ENCODE assay signal across 1 cellular context in the genomic region with DNA sequence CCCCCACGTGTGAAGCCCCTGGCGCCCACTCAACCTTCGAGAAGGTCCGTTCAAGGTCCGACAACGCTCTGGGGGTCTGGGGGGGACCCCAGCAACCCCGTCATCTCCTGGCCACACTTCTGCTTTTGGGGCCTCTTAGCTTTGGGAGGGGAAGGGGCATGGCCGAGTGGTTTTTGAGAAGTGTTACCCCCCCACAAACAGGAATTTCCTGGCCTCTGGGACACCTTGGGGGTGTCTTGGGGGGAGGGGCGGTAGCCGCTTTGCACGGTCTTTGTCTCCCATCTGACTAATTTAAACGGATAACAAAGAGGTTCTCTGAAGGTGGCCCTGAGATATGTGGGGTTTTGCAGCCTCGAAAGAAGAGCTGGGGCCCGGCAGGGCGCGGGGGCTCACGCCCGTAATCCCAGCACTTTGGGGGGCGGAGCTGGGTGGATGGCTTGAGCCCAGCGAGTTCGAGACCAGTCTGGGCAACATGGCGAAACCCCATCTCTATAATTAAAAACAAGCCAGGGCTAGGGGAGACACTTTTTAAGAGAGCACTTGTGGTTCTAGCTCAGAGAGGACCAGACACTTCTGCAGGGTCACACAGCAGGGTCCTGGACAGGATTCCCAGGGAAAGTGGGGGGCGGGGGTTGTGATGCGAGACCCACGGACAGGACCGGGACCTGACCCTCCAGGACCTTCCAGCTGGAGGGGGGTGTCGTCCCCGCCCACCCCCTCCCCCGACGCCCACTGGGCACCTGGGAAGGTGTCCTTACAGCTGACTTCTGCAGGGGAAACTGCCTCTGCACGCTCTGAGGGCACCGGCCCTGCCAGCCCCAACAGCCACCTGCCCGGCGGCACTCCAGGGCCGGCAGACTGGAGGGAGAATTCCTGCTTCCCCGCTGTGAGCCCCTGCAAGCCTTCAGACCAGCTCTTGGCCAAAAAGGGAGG.
TF ChIP-seq lines count a peak whose summit lies in the region.

No MANE protein-coding gene starts in this region.

TF ChIP-seq in HEK293, 187 proteins besides CTCF, POLR2A, EP300 and RAD21 (continued from another document):
- TF ChIP-seq, protein P1, sequence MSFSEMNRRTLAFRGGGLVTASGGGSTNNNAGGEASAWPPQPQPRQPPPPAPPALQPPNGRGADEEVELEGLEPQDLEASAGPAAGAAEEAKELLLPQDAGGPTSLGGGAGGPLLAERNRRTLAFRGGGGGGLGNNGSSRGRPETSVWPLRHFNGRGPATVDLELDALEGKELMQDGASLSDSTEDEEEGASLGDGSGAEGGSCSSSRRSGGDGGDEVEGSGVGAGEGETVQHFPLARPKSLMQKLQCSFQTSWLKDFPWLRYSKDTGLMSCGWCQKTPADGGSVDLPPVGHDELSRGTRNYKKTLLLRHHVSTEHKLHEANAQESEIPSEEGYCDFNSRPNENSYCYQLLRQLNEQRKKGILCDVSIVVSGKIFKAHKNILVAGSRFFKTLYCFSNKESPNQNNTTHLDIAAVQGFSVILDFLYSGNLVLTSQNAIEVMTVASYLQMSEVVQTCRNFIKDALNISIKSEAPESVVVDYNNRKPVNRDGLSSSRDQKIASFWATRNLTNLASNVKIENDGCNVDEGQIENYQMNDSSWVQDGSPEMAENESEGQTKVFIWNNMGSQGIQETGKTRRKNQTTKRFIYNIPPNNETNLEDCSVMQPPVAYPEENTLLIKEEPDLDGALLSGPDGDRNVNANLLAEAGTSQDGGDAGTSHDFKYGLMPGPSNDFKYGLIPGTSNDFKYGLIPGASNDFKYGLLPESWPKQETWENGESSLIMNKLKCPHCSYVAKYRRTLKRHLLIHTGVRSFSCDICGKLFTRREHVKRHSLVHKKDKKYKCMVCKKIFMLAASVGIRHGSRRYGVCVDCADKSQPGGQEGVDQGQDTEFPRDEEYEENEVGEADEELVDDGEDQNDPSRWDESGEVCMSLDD (tag by site-specific recombination; IDR thresholded peaks at IDR 0.05) = peak; percentile 94
- TF ChIP-seq MZF1 (tag by site-specific recombination; IDR thresholded peaks at IDR 0.05; ENCODE audit: borderline replicate concordance) = no peak
